In the genomic region with DNA sequence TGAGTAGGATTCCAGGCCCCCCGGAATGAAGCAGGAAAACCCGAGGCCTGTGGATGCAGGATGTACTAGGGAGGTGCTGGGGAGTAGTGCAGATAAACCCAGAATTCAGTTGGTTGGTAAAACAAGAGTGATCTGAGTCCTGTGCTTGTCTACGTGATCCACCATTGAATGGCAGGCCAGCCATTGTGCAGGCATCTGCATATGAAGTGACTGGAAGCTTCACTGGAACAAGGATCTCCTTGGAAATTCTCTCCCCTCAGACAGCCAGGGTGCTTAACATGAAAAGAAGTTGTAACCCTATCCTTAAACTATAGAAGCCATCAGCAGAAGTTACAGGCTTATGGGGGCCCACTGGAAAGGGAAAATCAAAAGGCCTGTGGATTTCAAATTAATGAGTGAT, we compare ENCODE assay signal across 9 cellular contexts. TPM values are rescaled to one million over a fixed set of nuclear protein-coding genes. Genes with fewer than 3 reads are reported as not detected.
DNase-seq lines count a peak whose midpoint lies in the region; ATAC-seq and TF ChIP-seq lines count a peak whose summit lies in the region.
"Had no signal": no experiment of that assay in that cellular context is flagged by ENCODE, and none has a peak within 500 bp of the region (broad histone marks: within the 10 kb centered on the region; RNA-seq: fewer than 3 reads in every experiment).

No MANE protein-coding gene starts in this region.

- H3F3A ChIP-seq in SU-DHL-6 (ENCODE audit: insufficient read depth), result no peaks in the 10 kb centered on the region

- no CpG with 5 or more reads among the region's 3 CpGs for WGBS in iPS DF 6.9 (ENCODE audit: insufficient coverage, insufficient read length)
- 62 to 76% methylated on average over 3 of the region's 3 CpGs for WGBS in tibial nerve, 2 donors

- DNase-seq in activated CD4-positive, alpha-beta T cell treated with anti-CD3 and anti-CD28 coated beads for 36 hours, result no peak
- DNase-seq in activated CD4-positive, alpha-beta T cell treated with anti-CD3 and anti-CD28 coated beads, Interleukin-2, amount 50 U/mL, for 1 hour, result no peak
- no peak for DNase-seq in iPS DF 6.9 (ENCODE audit: low read depth, low spot score)
- no peak for DNase-seq in stimulated activated effector memory CD8-positive, alpha-beta T cell treated with anti-CD3 and anti-CD28 coated beads, Interleukin-12 subunit alpha, Interleukin-12 subunit beta, amount 100 ng/mL, for 72 hours (ENCODE audit: low spot score in 2 of 2)
- no peak for DNase-seq in stimulated activated naive CD4-positive, alpha-beta T cell treated with Interleukin-2 at 50 U/mL for 16 hours (lab: John Stamatoyannopoulos, UW)
- DNase-seq in tibial nerve (ENCODE audit: low spot score in 2 of 2), result no peak

- H3K9me3 ChIP-seq in SU-DHL-6 (ENCODE audit: insufficient read depth, low read length) (no peaks in the 10 kb centered on the region), iPS DF 6.9 (ENCODE audit: control insufficient read depth, insufficient read depth, low read length) (no peaks in the 10 kb centered on the region), tibial nerve (peaks cover 0 to 8% (median 0%) of the 10 kb centered on the region in 4 donors)

- H2AFZ ChIP-seq in SU-DHL-6 (ENCODE audit: low read depth, low read length, severe bottlenecking), result peak overlapping the region; percentile 52

- TF ChIP-seq POLR2A in tibial nerve (IDR thresholded peaks at IDR 0.05), result no peak

- H3K36me3 Mint-ChIP-seq in activated CD4-positive, alpha-beta T cell treated with anti-CD3 and anti-CD28 coated beads for 36 hours (ENCODE audit: low read depth), result peaks cover 26% of the 10 kb centered on the region
- peaks cover 9% of the 10 kb centered on the region for H3K36me3 Mint-ChIP-seq in stimulated activated effector memory CD8-positive, alpha-beta T cell treated with anti-CD3 and anti-CD28 coated beads, Interleukin-12 subunit alpha, Interleukin-12 subunit beta, amount 100 ng/mL, for 72 hours

- H3K36me3 ChIP-seq in SU-DHL-6 (ENCODE audit: low read length) (no peaks in the 10 kb centered on the region; the same call in 1 of the 2 replicates), iPS DF 6.9 (ENCODE audit: control insufficient read depth, insufficient read depth, low read length) (no peaks in the 10 kb centered on the region), tibial nerve (peaks cover 0 to 9% (median 0%) of the 10 kb centered on the region in 3 donors)

- peak overlapping the region; percentile 85 for H3K4me3 Mint-ChIP-seq in activated CD4-positive, alpha-beta T cell treated with anti-CD3 and anti-CD28 coated beads for 36 hours
- H3K4me3 Mint-ChIP-seq in stimulated activated effector memory CD8-positive, alpha-beta T cell treated with anti-CD3 and anti-CD28 coated beads, Interleukin-12 subunit alpha, Interleukin-12 subunit beta, amount 100 ng/mL, for 72 hours, result peak overlapping the region; percentile 80

- ATAC-seq in activated CD4-positive, alpha-beta T cell treated with anti-CD3 and anti-CD28 coated beads for 36 hours, result no peak
- ATAC-seq in stimulated activated effector memory CD8-positive, alpha-beta T cell treated with anti-CD3 and anti-CD28 coated beads, Interleukin-12 subunit alpha, Interleukin-12 subunit beta, amount 100 ng/mL, for 72 hours, result no peak
- ATAC-seq in GM21619 (IDR thresholded peaks at IDR 0.05; ENCODE audit: unreplicated experiment), result no peak

- CTCF ChIA-PET in activated CD4-positive, alpha-beta T cell treated with anti-CD3 and anti-CD28 coated beads for 36 hours (lab: Charles Lee), result no interaction called here

- no peaks in the 10 kb centered on the region for H3K9me2 ChIP-seq in SU-DHL-6 (replicated peaks; ENCODE audit: insufficient read depth, low read length)

- H3K4me1 Mint-ChIP-seq in activated CD4-positive, alpha-beta T cell treated with anti-CD3 and anti-CD28 coated beads for 36 hours, result peaks cover 22% of the 10 kb centered on the region
- H3K4me1 Mint-ChIP-seq in stimulated activated effector memory CD8-positive, alpha-beta T cell treated with anti-CD3 and anti-CD28 coated beads, Interleukin-12 subunit alpha, Interleukin-12 subunit beta, amount 100 ng/mL, for 72 hours, result peaks cover 9% of the 10 kb centered on the region

- H3K4me2 ChIP-seq in SU-DHL-6 (ENCODE audit: low read depth, low read length, poor library complexity, severe bottlenecking), result peak overlapping the region; percentile 60

- intact Hi-C loops in activated CD4-positive, alpha-beta T cell treated with anti-CD3 and anti-CD28 coated beads for 36 hours (cut with DNase I, micrococcal nuclease), result no loop called here

- H3K4me1 ChIP-seq in iPS DF 6.9 (ENCODE audit: control insufficient read depth, insufficient read depth, low read length) (no peaks in the 10 kb centered on the region; the same call in 1 of the 2 replicates), tibial nerve (peaks cover 0 to 5% (median 0%) of the 10 kb centered on the region in 4 donors)

- TF ChIP-seq CTCF in SU-DHL-6 (IDR thresholded peaks at IDR 0.05; ENCODE audit: insufficient read depth, low read length, poor library complexity, severe bottlenecking) (no peak), tibial nerve (IDR thresholded peaks at IDR 0.05) (no peak)

- no peaks in the 10 kb centered on the region for H3K27me3 Mint-ChIP-seq in activated CD4-positive, alpha-beta T cell treated with anti-CD3 and anti-CD28 coated beads for 36 hours

- peaks cover 11% of the 10 kb centered on the region; the same call in 1 of the 2 replicates for H3K79me2 ChIP-seq in SU-DHL-6 (ENCODE audit: insufficient read depth, low read length)

- POLR2A ChIA-PET in activated CD4-positive, alpha-beta T cell treated with anti-CD3 and anti-CD28 coated beads for 36 hours (lab: Charles Lee), result no interaction called here

- peaks cover 18% of the 10 kb centered on the region for H3K9me3 Mint-ChIP-seq in activated CD4-positive, alpha-beta T cell treated with anti-CD3 and anti-CD28 coated beads for 36 hours (ENCODE audit: low read depth)
- peaks cover 4% of the 10 kb centered on the region for H3K9me3 Mint-ChIP-seq in stimulated activated effector memory CD8-positive, alpha-beta T cell treated with anti-CD3 and anti-CD28 coated beads, Interleukin-12 subunit alpha, Interleukin-12 subunit beta, amount 100 ng/mL, for 72 hours

- peak overlapping the region; percentile 73 for H3K4me3 ChIP-seq in SU-DHL-6 (ENCODE audit: insufficient read depth, low read length, poor library complexity, severe bottlenecking)
- no peak overlapping the region for H3K4me3 ChIP-seq in iPS DF 6.9 (ENCODE audit: low read length)
- peak overlapping the region in 2 of 4 donors; percentile 56 to 72 for H3K4me3 ChIP-seq in tibial nerve

- no peak for TF ChIP-seq EP300 in tibial nerve (IDR thresholded peaks at IDR 0.05)

- no peaks in the 10 kb centered on the region for H4K20me1 ChIP-seq in SU-DHL-6 (ENCODE audit: low read depth, low read length)

- peak overlapping the region; percentile 86 for H3K27ac Mint-ChIP-seq in activated CD4-positive, alpha-beta T cell treated with anti-CD3 and anti-CD28 coated beads for 36 hours
- H3K27ac Mint-ChIP-seq in stimulated activated effector memory CD8-positive, alpha-beta T cell treated with anti-CD3 and anti-CD28 coated beads, Interleukin-12 subunit alpha, Interleukin-12 subunit beta, amount 100 ng/mL, for 72 hours, result peak overlapping the region; percentile 82
- H3K27ac Mint-ChIP-seq: nephron progenitor cell had no signal

- peak overlapping the region; percentile 38; the same call in 1 of the 2 replicates for H3K27ac ChIP-seq in SU-DHL-6 (ENCODE audit: low read depth, low read length)
- H3K27ac ChIP-seq in iPS DF 6.9 (ENCODE audit: low read length), result peak overlapping the region; percentile 37
- H3K27ac ChIP-seq in tibial nerve, result peak overlapping the region in 1 of 4 donors; percentile 84

- H3K9ac ChIP-seq in SU-DHL-6 (ENCODE audit: low read length), result peak overlapping the region; percentile 68; the same call in 1 of the 2 replicates

- H3K27me3 ChIP-seq in SU-DHL-6 (ENCODE audit: low read length) (no peaks in the 10 kb centered on the region), iPS DF 6.9 (ENCODE audit: control insufficient read depth, insufficient read depth, low read length) (no peaks in the 10 kb centered on the region), tibial nerve (peaks cover 0 to 16% of the 10 kb centered on the region in 2 donors)

RNA-seq across cellular contexts. Expression of gene GSPT2, which starts 0.7 kb away (rescaled TPM):
- 10 to 100 TPM; 11.2 to 11.6 TPM for total RNA-seq in activated CD4-positive, alpha-beta T cell treated with anti-CD3 and anti-CD28 coated beads for 36 hours
- total RNA-seq in tibial nerve, result 1 to 10 TPM; 3.0 to 8.6 (median 6.1) TPM

RNA-seq across cellular contexts. Expression of gene CENPVL1, which starts 32.3 kb away (rescaled TPM):
- total RNA-seq in activated CD4-positive, alpha-beta T cell treated with anti-CD3 and anti-CD28 coated beads for 36 hours, result not detected
- not detected for total RNA-seq in tibial nerve

RNA-seq across cellular contexts. Expression of gene CENPVL2, which starts 60.0 kb away (rescaled TPM):
- total RNA-seq in activated CD4-positive, alpha-beta T cell treated with anti-CD3 and anti-CD28 coated beads for 36 hours, result not detected
- not detected for total RNA-seq in tibial nerve
